Comparison of ENCODE assay signal across 26 cellular contexts in the genomic region with DNA sequence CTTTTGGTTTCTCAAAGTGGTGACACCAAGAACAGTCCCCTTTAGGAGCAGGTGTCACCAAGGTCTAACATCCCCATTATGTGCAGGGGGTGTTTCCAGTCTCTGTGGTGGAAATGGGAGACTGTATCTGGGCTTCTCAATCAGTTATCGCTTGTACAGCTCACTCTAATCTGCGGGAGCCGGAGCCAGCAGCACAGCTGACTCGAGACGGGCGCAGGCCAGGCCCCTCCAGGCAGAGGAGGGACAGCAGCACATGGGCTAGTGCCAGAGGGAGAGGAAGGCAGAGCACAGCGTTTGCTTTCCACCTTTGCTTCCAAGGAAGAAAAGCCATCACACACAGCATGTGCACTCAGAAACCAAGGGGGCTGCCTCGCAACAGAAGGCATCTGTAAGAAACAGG.
DNase-seq lines count a peak whose midpoint lies in the region; ATAC-seq and TF ChIP-seq lines count a peak whose summit lies in the region.
"Had no signal": no experiment of that assay in that cellular context is flagged by ENCODE, and none has a peak within 500 bp of the region (broad histone marks: within the 10 kb centered on the region; RNA-seq: fewer than 3 reads in every experiment).

No MANE protein-coding gene starts in this region.

- H3K4me3 ChIP-seq in SJSA1: no peak overlapping the region
- H3K4me3 ChIP-seq in cardiac muscle cell: no peak overlapping the region
- H3K4me3 ChIP-seq: BLaER1, mucosa of descending colon, skin epidermis, suprapubic skin had no signal

- peak; percentile 32 for DNase-seq in EL
- DNase-seq in SJSA1 (ENCODE audit: low read depth in 1 of 2, low spot score in 2 of 2): no peak
- peak in 1 of 2 donors; percentile 18 for DNase-seq in cardiac muscle cell (ENCODE audit: low read depth in 1 of 2, low spot score in 1 of 2)
- no peak for DNase-seq in neural crest cell (ENCODE audit: low read depth, low spot score)
- no peak for DNase-seq in DMS53 (lab: John Stamatoyannopoulos, UW)
- DNase-seq in posterior vena cava (ENCODE audit: low spot score): no peak
- no peak for DNase-seq in SW480 (ENCODE audit: low spot score)
- DNase-seq: activated CD4-positive, alpha-beta T cell treated with anti-CD3 and anti-CD28 coated beads, Interleukin-2, amount 50 U/mL, for 48 hours; activated CD8-positive, alpha-beta memory T cell treated with anti-CD3 and anti-CD28 coated beads, Interleukin-2, amount 50 U/mL, for 4 hours; activated naive CD8-positive, alpha-beta T cell treated with anti-CD3 and anti-CD28 coated beads, Interleukin-2, amount 10 ng/mL, durations not matched to agents 7 days and 5 days; DMS79; effector CD4-positive, alpha-beta T cell; erythroblast; GOT3; mucosa of descending colon; NCI-H1694; NCI-H526; stimulated activated naive B cell treated with anti-CD40 and anti-IgM and Interleukin-4, amounts not matched to agents 10 μg/mL and 1 μg/mL and 100 μg/mL, for 72 hours had no signal

- peaks cover 4% of the 10 kb centered on the region for H3K36me3 Mint-ChIP-seq in neural crest cell (ENCODE audit: low read depth)
- H3K36me3 Mint-ChIP-seq: activated naive CD8-positive, alpha-beta T cell treated with anti-CD3 and anti-CD28 coated beads, Interleukin-2, amount 10 ng/mL, durations not matched to agents 7 days and 5 days had no signal

- H3K36me3 ChIP-seq in SJSA1 (peaks cover 19% of the 10 kb centered on the region; the same call in 1 of the 2 replicates), cardiac muscle cell (no peaks in the 10 kb centered on the region)

- no peaks in the 10 kb centered on the region for H3K4me1 Mint-ChIP-seq in neural crest cell
- H3K4me1 Mint-ChIP-seq: activated naive CD8-positive, alpha-beta T cell treated with anti-CD3 and anti-CD28 coated beads, Interleukin-2, amount 10 ng/mL, durations not matched to agents 7 days and 5 days had no signal

- ATAC-seq in GM21381 (IDR thresholded peaks at IDR 0.05; ENCODE audit: unreplicated experiment): no peak
- ATAC-seq: mucosa of descending colon had no signal

- H3K4me3 Mint-ChIP-seq in neural crest cell: no peak overlapping the region
- H3K4me3 Mint-ChIP-seq: activated naive CD8-positive, alpha-beta T cell treated with anti-CD3 and anti-CD28 coated beads, Interleukin-2, amount 10 ng/mL, durations not matched to agents 7 days and 5 days; stimulated activated naive B cell treated with anti-CD40 and anti-IgM and Interleukin-4, amounts not matched to agents 10 μg/mL and 1 μg/mL and 100 μg/mL, for 72 hours; T-helper 2 cell treated with Interferon-gamma antibody and Interleukin-4, amounts not matched to agents 5 μg/mL and 100 μg/mL, for 36 hours had no signal

- peak overlapping the region; percentile 31 for H3K27ac ChIP-seq in SJSA1
- peak overlapping the region; percentile 54 for H3K27ac ChIP-seq in cardiac muscle cell
- H3K27ac ChIP-seq: BLaER1, skin epidermis, suprapubic skin, VCaP had no signal

- H3K4me1 ChIP-seq in SJSA1 (replicated peaks): peaks cover 14% of the 10 kb centered on the region
- peaks cover 10% of the 10 kb centered on the region for H3K4me1 ChIP-seq in cardiac muscle cell (ENCODE audit: low read depth)
- H3K4me1 ChIP-seq: suprapubic skin had no signal

- H3K9me3 ChIP-seq in SJSA1 (replicated peaks): no peaks in the 10 kb centered on the region
- H3K9me3 ChIP-seq in cardiac muscle cell (ENCODE audit: low read depth): no peaks in the 10 kb centered on the region
- H3K9me3 ChIP-seq: BLaER1, mucosa of descending colon, suprapubic skin had no signal

- H3K9me3 Mint-ChIP-seq in neural crest cell: no peaks in the 10 kb centered on the region
- H3K9me3 Mint-ChIP-seq: activated naive CD8-positive, alpha-beta T cell treated with anti-CD3 and anti-CD28 coated beads, Interleukin-2, amount 10 ng/mL, durations not matched to agents 7 days and 5 days; activated T-helper 2 cell treated with anti-CD3 and anti-CD28 coated beads, Interferon-gamma antibody, Interleukin-2, Interleukin-4, amounts not matched to agents 10 μg/mL and 5 μg/mL and 100 μg/mL, durations not matched to agents 14 hours and 24 hours and 36 hours; stimulated activated naive B cell treated with anti-CD40 and anti-IgM and Interleukin-4, amounts not matched to agents 10 μg/mL and 1 μg/mL and 100 μg/mL, for 72 hours; T-helper 2 cell treated with Interferon-gamma antibody and Interleukin-4, amounts not matched to agents 5 μg/mL and 100 μg/mL, for 36 hours had no signal

- no peak for TF ChIP-seq CTCF in cardiac muscle cell (IDR thresholded peaks at IDR 0.05; ENCODE audit: low read depth, low read length)
- TF ChIP-seq CTCF in neural crest cell (conservative IDR thresholded peaks at IDR 0.05): no peak

- peak overlapping the region; percentile 71 for H3K27ac Mint-ChIP-seq in neural crest cell (ENCODE audit: unreplicated experiment)
- H3K27ac Mint-ChIP-seq: activated naive CD8-positive, alpha-beta T cell treated with anti-CD3 and anti-CD28 coated beads, Interleukin-2, amount 10 ng/mL, durations not matched to agents 7 days and 5 days; activated T-helper 2 cell treated with anti-CD3 and anti-CD28 coated beads, Interferon-gamma antibody, Interleukin-2, Interleukin-4, amounts not matched to agents 10 μg/mL and 5 μg/mL and 100 μg/mL, durations not matched to agents 14 hours and 24 hours and 36 hours; progenitor cell of endocrine pancreas; stimulated activated naive B cell treated with anti-CD40 and anti-IgM and Interleukin-4, amounts not matched to agents 10 μg/mL and 1 μg/mL and 100 μg/mL, for 72 hours; T-helper 2 cell treated with Interferon-gamma antibody and Interleukin-4, amounts not matched to agents 5 μg/mL and 100 μg/mL, for 36 hours had no signal

- no peaks in the 10 kb centered on the region for H3K27me3 Mint-ChIP-seq in neural crest cell (ENCODE audit: low read depth)
- H3K27me3 Mint-ChIP-seq: activated naive CD8-positive, alpha-beta T cell treated with anti-CD3 and anti-CD28 coated beads, Interleukin-2, amount 10 ng/mL, durations not matched to agents 7 days and 5 days; progenitor cell of endocrine pancreas; stimulated activated naive B cell treated with anti-CD40 and anti-IgM and Interleukin-4, amounts not matched to agents 10 μg/mL and 1 μg/mL and 100 μg/mL, for 72 hours had no signal

- H3K27me3 ChIP-seq in SJSA1 (replicated peaks) (no peaks in the 10 kb centered on the region), cardiac muscle cell (no peaks in the 10 kb centered on the region)
- H3K27me3 ChIP-seq: BLaER1, suprapubic skin had no signal

- intact Hi-C loops in posterior vena cava (cut with DNase I): no loop called here
